ENCODE assay signal across 20 cellular contexts in the genomic region with DNA sequence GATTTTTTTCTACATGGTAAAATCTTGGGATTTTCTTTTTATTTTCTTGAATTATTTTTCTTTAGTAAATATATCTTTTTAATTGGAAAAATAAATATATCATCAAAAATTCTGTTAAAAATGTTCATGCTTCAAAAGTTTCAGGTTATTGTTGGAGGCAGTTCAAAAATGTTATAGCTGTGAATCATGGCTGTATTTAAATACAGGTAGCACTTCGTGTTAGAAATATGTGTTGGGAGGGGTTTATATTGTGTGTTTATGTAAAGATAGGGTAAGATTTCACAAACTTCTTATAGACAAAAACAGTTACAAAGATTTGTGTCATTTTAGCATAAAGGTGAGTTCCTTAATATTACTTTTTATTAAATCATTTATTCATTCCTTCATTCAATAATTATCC.
DNase-seq lines count a peak whose midpoint lies in the region; ATAC-seq and TF ChIP-seq lines count a peak whose summit lies in the region.
"Had no signal": no experiment of that assay in that cellular context is flagged by ENCODE, and none has a peak within 500 bp of the region (broad histone marks: within the 10 kb centered on the region; RNA-seq: fewer than 3 reads in every experiment).

No MANE protein-coding gene starts in this region.

- H3K27ac ChIP-seq in PC-3 (ENCODE audit: low read length) (no peak overlapping the region), RWPE2 (ENCODE audit: poor library complexity, severe bottlenecking) (no peak overlapping the region), coronary artery (peak overlapping the region; percentile 33 to 82), thoracic aorta (peak overlapping the region; percentile 18 to 56)
- H3K27ac ChIP-seq: HL-60 had no signal

- BruUV-seq in PC-3 (replicated peaks; lab: Mats Ljungman, UMichigan) = no TSS peak

- no peaks in the 10 kb centered on the region for H3K27me3 ChIP-seq in PC-3 (ENCODE audit: low read length)
- no peaks in the 10 kb centered on the region for H3K27me3 ChIP-seq in RWPE2 (ENCODE audit: insufficient read depth, poor library complexity, severe bottlenecking)
- no peaks in the 10 kb centered on the region for H3K27me3 ChIP-seq in thoracic aorta (replicated peaks; ENCODE audit: insufficient read depth)

- H3K4me1 ChIP-seq in PC-3 (ENCODE audit: insufficient read depth, low read length) (peaks cover 54% of the 10 kb centered on the region), RWPE2 (ENCODE audit: insufficient read depth, poor library complexity, severe bottlenecking) (peaks cover 9% of the 10 kb centered on the region), thoracic aorta (ENCODE audit: control insufficient read depth in 1 of 2, low read depth in 2 of 2) (peaks cover 43 to 73% of the 10 kb centered on the region in 2 donors)

- POLR2A ChIA-PET in PC-3 (lab: Charles Lee; ENCODE audit: unreplicated experiment) = interaction anchor here (0.7 kb wide), 2 partner anchors 72 to 523 kb away, joined by 3 to 6 read pairs; no protein-coding TSS in a partner anchor

- H3K36me3 ChIP-seq in PC-3 (ENCODE audit: low read depth, low read length) = no peaks in the 10 kb centered on the region
- H3K36me3 ChIP-seq in RWPE2 (ENCODE audit: low read depth) = no peaks in the 10 kb centered on the region
- H3K36me3 ChIP-seq in thoracic aorta = no peaks in the 10 kb centered on the region

- no peaks in the 10 kb centered on the region for H3K27me3 Mint-ChIP-seq in activated T-cell treated with anti-CD3 and anti-CD28 coated beads, Interleukin-2, amount 50 U/mL, for 4 hours (ENCODE audit: low read depth)

- H3K9me3 Mint-ChIP-seq in activated T-cell treated with anti-CD3 and anti-CD28 coated beads, Interleukin-2, amount 50 U/mL, for 4 hours = no peaks in the 10 kb centered on the region
- H3K9me3 Mint-ChIP-seq: T-cell had no signal

- no peaks in the 10 kb centered on the region for H3K4me1 Mint-ChIP-seq in activated T-cell treated with anti-CD3 and anti-CD28 coated beads, Interleukin-2, amount 50 U/mL, for 4 hours (ENCODE audit: low read depth)
- H3K4me1 Mint-ChIP-seq: T-cell had no signal

- no peak overlapping the region for H2AFZ ChIP-seq in PC-3 (ENCODE audit: low read length)

- H3K9me3 ChIP-seq in PC-3 (ENCODE audit: low read length) (no peaks in the 10 kb centered on the region), RWPE2 (ENCODE audit: severe bottlenecking) (no peaks in the 10 kb centered on the region), thoracic aorta (no peaks in the 10 kb centered on the region)

- H3K9ac ChIP-seq in PC-3 (ENCODE audit: low read length) = no peak overlapping the region

- H3K79me2 ChIP-seq in PC-3 (ENCODE audit: low read length) = no peaks in the 10 kb centered on the region

- no peak overlapping the region for H3K4me3 Mint-ChIP-seq in activated T-cell treated with anti-CD3 and anti-CD28 coated beads, Interleukin-2, amount 50 U/mL, for 4 hours
- H3K4me3 Mint-ChIP-seq: T-cell had no signal

- H3K4me3 ChIP-seq in PC-3 (ENCODE audit: low read length) (no peak overlapping the region), RWPE2 (ENCODE audit: severe bottlenecking) (no peak overlapping the region), coronary artery (no peak overlapping the region), thoracic aorta (no peak overlapping the region)

- TF ChIP-seq CTCF in PC-3 (conservative IDR thresholded peaks at IDR 0.05; ENCODE audit: low read depth, low read length) (no peak), RWPE2 (IDR thresholded peaks at IDR 0.05; ENCODE audit: poor library complexity, severe bottlenecking) (no peak), coronary artery (IDR thresholded peaks at IDR 0.05) (no peak), thoracic aorta (IDR thresholded peaks at IDR 0.05) (no peak)

- H3K4me2 ChIP-seq in PC-3 (ENCODE audit: low read length) = peak overlapping the region; percentile 7; the same call in 1 of the 2 replicates

- intact Hi-C loops in PC-3 (cut with micrococcal nuclease) = no loop called here

- H3K36me3 Mint-ChIP-seq in activated T-cell treated with anti-CD3 and anti-CD28 coated beads, Interleukin-2, amount 50 U/mL, for 4 hours (ENCODE audit: insufficient read depth) = no peaks in the 10 kb centered on the region
- H3K36me3 Mint-ChIP-seq: T-cell had no signal

- no peaks in the 10 kb centered on the region for H4K20me1 ChIP-seq in PC-3 (ENCODE audit: low read length)

- peak; percentile 61 for DNase-seq in PC-3
- no peak for DNase-seq in RWPE2 (ENCODE audit: low spot score)
- DNase-seq in coronary artery (ENCODE audit: low spot score) = no peak
- DNase-seq in thoracic aorta (ENCODE audit: low spot score) = no peak
- no peak for DNase-seq in activated T-cell treated with anti-CD3 and anti-CD28 coated beads, Interleukin-2, amount 50 U/mL, for 4 hours
- DNase-seq in AG20443 (ENCODE audit: low spot score) = no peak
- DNase-seq: DMS153; DND-41; H7; Karpas-422; NCI-H1105 treated with DMSO at 0.1 percent for 48 hours; NCI-H146; NCI-H2029; NCI-H446 treated with DMSO at 0.1 percent for 48 hours; NCI-H526; NCI-H82; NK-92 treated with Interleukin-12 subunit alpha and Interleukin-12 subunit beta, amount 100 ng/mL, for 24 hours; T-cell had no signal

- ATAC-seq in PC-3 = no peak
- ATAC-seq in RWPE2 (ENCODE audit: low read depth) = peak; percentile 72
- ATAC-seq in thoracic aorta (ENCODE audit: insufficient number of reproducible peaks, low FRiP score, low read depth) = no peak
- no peak for ATAC-seq in GM18511 (IDR thresholded peaks at IDR 0.05; ENCODE audit: unreplicated experiment)
- ATAC-seq in activated T-cell treated with anti-CD3 and anti-CD28 coated beads, Interleukin-2, amount 50 U/mL, for 4 hours = no peak
- ATAC-seq: T-cell had no signal

- H3K9me2 ChIP-seq in PC-3 (replicated peaks; ENCODE audit: low read length) = no peaks in the 10 kb centered on the region

- CTCF ChIA-PET in PC-3 (lab: Charles Lee) = interaction anchor here (0.7 kb wide), 1 partner anchor 54 kb away, joined by 3 read pairs; no protein-coding TSS in a partner anchor

- H3F3A ChIP-seq in PC-3 (ENCODE audit: low read length, unreplicated experiment) = no peaks in the 10 kb centered on the region

Comparison
In these comparisons a context has a peak if more than half of its experiments do, and no peak if none do; other contexts are left out.
1. H3K27ac ChIP-seq: peak in coronary artery (2 of 2) and thoracic aorta (2 of 2); none in PC-3 (single experiment) and RWPE2 (single experiment).